ENCODE assay signal across 24 cellular contexts in the genomic region with DNA sequence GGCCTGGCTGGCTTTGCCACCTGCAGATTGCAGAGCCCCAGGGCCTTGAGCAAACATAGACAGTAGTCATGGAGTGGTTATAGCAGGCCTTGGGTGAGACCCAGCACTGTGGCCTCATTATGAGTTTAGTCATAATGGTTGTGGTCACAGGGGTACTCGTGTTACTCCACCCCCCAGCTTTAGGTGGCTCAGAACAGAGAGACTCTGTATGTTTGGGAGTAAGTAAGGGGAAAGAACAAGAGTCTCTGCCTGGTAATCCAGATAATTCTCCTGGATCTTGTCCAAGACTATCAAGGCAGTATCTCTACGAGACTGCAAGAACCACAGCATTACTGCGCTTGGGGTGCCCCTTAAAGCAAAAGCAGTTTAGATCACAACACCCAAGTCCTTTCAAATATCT.
A peak's percentile ranks its signal among the peaks of the same experiment; 100 is the strongest.
DNase-seq lines count a peak whose midpoint lies in the region; ATAC-seq and TF ChIP-seq lines count a peak whose summit lies in the region.
"Had no signal": no experiment of that assay in that cellular context is flagged by ENCODE, and none has a peak within 500 bp of the region (broad histone marks: within the 10 kb centered on the region; RNA-seq: fewer than 3 reads in every experiment).

No MANE protein-coding gene starts in this region.

- no peaks in the 10 kb centered on the region for H3K4me1 Mint-ChIP-seq in activated T-cell treated with anti-CD3 and anti-CD28 coated beads, Interleukin-2, amount 50 U/mL, for 24 hours (ENCODE audit: low read depth)
- no peaks in the 10 kb centered on the region for H3K4me1 Mint-ChIP-seq in stimulated activated naive B cell treated with anti-CD40 and anti-IgM and Interleukin-4, amounts not matched to agents 10 μg/mL and 1 μg/mL and 100 μg/mL, for 72 hours
- no peaks in the 10 kb centered on the region for H3K4me1 Mint-ChIP-seq in activated CD8-positive, alpha-beta memory T cell treated with anti-CD3 and anti-CD28 coated beads, Interleukin-2, amount 10 ng/mL, durations not matched to agents 7 days and 5 days
- H3K4me1 Mint-ChIP-seq: activated CD4-positive, alpha-beta memory T cell treated with anti-CD3 and anti-CD28 coated beads, Interleukin-2, amount 10 ng/mL, durations not matched to agents 7 days and 5 days; endodermal cell; IgD-negative memory B cell had no signal

- no peaks in the 10 kb centered on the region for H3K9me1 ChIP-seq in IMR-90 (ENCODE audit: insufficient read depth, low read length)

- H3K4ac ChIP-seq in IMR-90 (ENCODE audit: low read depth, low read length): no peak overlapping the region

- dilution Hi-C loops in IMR-90 (cut with HindIII; ENCODE audit: low sequenced_read_pairs, unreplicated experiment): no loop called here

- intact Hi-C loops in IMR-90 (cut with micrococcal nuclease): no loop called here

- H3K9me3 ChIP-seq in IMR-90 (ENCODE audit: control insufficient read depth, insufficient read depth, low read length): no peaks in the 10 kb centered on the region
- H3K9me3 ChIP-seq: adrenal gland, esophagus squamous epithelium, ovary, right atrium auricular region, transverse colon had no signal

- H4K8ac ChIP-seq in IMR-90 (ENCODE audit: low read depth in 2 of 2, low read length in 2 of 2): no peak overlapping the region

- H3K4me3 Mint-ChIP-seq in activated T-cell treated with anti-CD3 and anti-CD28 coated beads, Interleukin-2, amount 50 U/mL, for 24 hours: no peak overlapping the region
- H3K4me3 Mint-ChIP-seq in stimulated activated naive B cell treated with anti-CD40 and anti-IgM and Interleukin-4, amounts not matched to agents 10 μg/mL and 1 μg/mL and 100 μg/mL, for 72 hours: no peak overlapping the region
- no peak overlapping the region for H3K4me3 Mint-ChIP-seq in activated CD8-positive, alpha-beta memory T cell treated with anti-CD3 and anti-CD28 coated beads, Interleukin-2, amount 10 ng/mL, durations not matched to agents 7 days and 5 days
- H3K4me3 Mint-ChIP-seq: activated CD4-positive, alpha-beta memory T cell treated with anti-CD3 and anti-CD28 coated beads, Interleukin-2, amount 10 ng/mL, durations not matched to agents 7 days and 5 days; endodermal cell; IgD-negative memory B cell; nephron; T-helper 2 cell treated with Interferon-gamma antibody and Interleukin-4, amounts not matched to agents 5 μg/mL and 100 μg/mL, for 36 hours had no signal

- H3K4me3 ChIP-seq in IMR-90 (ENCODE audit: insufficient read depth, low read depth, low read length): no peak overlapping the region
- H3K4me3 ChIP-seq: adrenal gland, esophagus squamous epithelium, ovary, right atrium auricular region, transverse colon had no signal

- no peak overlapping the region for H3K23ac ChIP-seq in IMR-90 (ENCODE audit: low read depth, low read length)

- H3K4me1 ChIP-seq in IMR-90 (ENCODE audit: control insufficient read depth, insufficient read depth, low read length): no peaks in the 10 kb centered on the region
- H3K4me1 ChIP-seq: esophagus squamous epithelium, right atrium auricular region, transverse colon had no signal

- H4K20me1 ChIP-seq in IMR-90 (ENCODE audit: insufficient read depth, low read length): no peaks in the 10 kb centered on the region

- H2BK15ac ChIP-seq in IMR-90 (ENCODE audit: low read depth, low read length): no peak overlapping the region

- no peak overlapping the region for H2BK20ac ChIP-seq in IMR-90 (ENCODE audit: low read depth, low read length)

- no peak overlapping the region for H2AK5ac ChIP-seq in IMR-90 (ENCODE audit: low read depth, low read length)

- no peak overlapping the region for H2AFZ ChIP-seq in IMR-90 (replicated peaks; ENCODE audit: low read length, poor library complexity)

- no peak overlapping the region for H2BK5ac ChIP-seq in IMR-90 (ENCODE audit: low read depth, low read length, poor library complexity, severe bottlenecking)

- H3K36me3 ChIP-seq in IMR-90 (ENCODE audit: control insufficient read depth, insufficient read depth, low read length): no peaks in the 10 kb centered on the region
- H3K36me3 ChIP-seq: adrenal gland, esophagus squamous epithelium, ovary, right atrium auricular region, transverse colon had no signal

- H3K18ac ChIP-seq in IMR-90 (ENCODE audit: low read depth, low read length): no peak overlapping the region

- H3K56ac ChIP-seq in IMR-90 (ENCODE audit: extremely low read depth, insufficient read depth, low read length): no peak overlapping the region

- H3K27me3 ChIP-seq in IMR-90 (ENCODE audit: control insufficient read depth, insufficient read depth, low read length): no peaks in the 10 kb centered on the region
- H3K27me3 ChIP-seq: adrenal gland, esophagus squamous epithelium, ovary, right atrium auricular region, transverse colon had no signal

- no CpG with 5 or more reads among the region's 3 CpGs for WGBS in IMR-90 (ENCODE audit: extremely low coverage in 2 of 2, insufficient read length in 1 of 2), 2 experiments

- no peak overlapping the region for H3K27ac ChIP-seq in IMR-90 (ENCODE audit: insufficient read depth, low read length)
- H3K27ac ChIP-seq: adrenal gland, esophagus squamous epithelium, ovary, right atrium auricular region, RWPE1, transverse colon had no signal

- CTCF ChIA-PET in IMR-90 (lab: Yijun Ruan, JAX): no interaction called here
- CTCF ChIA-PET in activated CD8-positive, alpha-beta memory T cell treated with anti-CD3 and anti-CD28 coated beads, Interleukin-2, amount 10 ng/mL, durations not matched to agents 7 days and 5 days (lab: Charles Lee): no interaction called here

- DNase-seq in Daoy (ENCODE audit: low read depth) (peak; percentile 78), IMR-90 (peak; percentile 20), T1000 (lab: John Stamatoyannopoulos, UW) (peak; percentile 46), glomerular visceral epithelial cell (ENCODE audit: extremely low spot score) (peak; percentile 15)
- DNase-seq in activated T-cell treated with anti-CD3 and anti-CD28 coated beads, Interleukin-2, amount 50 U/mL, for 24 hours: no peak
- no peak for DNase-seq in stimulated activated naive B cell treated with anti-CD40 and anti-IgM and Interleukin-4, amounts not matched to agents 10 μg/mL and 1 μg/mL and 100 μg/mL, for 72 hours
- no peak for DNase-seq in activated CD8-positive, alpha-beta memory T cell treated with anti-CD3 and anti-CD28 coated beads, Interleukin-2, amount 10 ng/mL, durations not matched to agents 7 days and 5 days
- DNase-seq: activated CD4-positive, alpha-beta memory T cell treated with anti-CD3 and anti-CD28 coated beads, Interleukin-2, amount 10 ng/mL, durations not matched to agents 7 days and 5 days; activated naive CD4-positive, alpha-beta T cell; adrenal gland; cortex of kidney; endodermal cell; esophagus squamous epithelium; NCI-H1436 treated with DMSO at 0.1 percent for 48 hours; NCI-H2171 treated with DMSO at 0.1 percent for 48 hours; NCI-H524 treated with DMSO at 0.1 percent for 48 hours; ovary; transverse colon had no signal

- no peaks in the 10 kb centered on the region for H3K79me1 ChIP-seq in IMR-90 (ENCODE audit: low read depth in 1 of 2, low read length in 2 of 2)

- no peak overlapping the region for H4K91ac ChIP-seq in IMR-90 (ENCODE audit: insufficient read depth, low read depth, low read length)

- H3K9me3 Mint-ChIP-seq in activated T-cell treated with anti-CD3 and anti-CD28 coated beads, Interleukin-2, amount 50 U/mL, for 24 hours: no peaks in the 10 kb centered on the region
- H3K9me3 Mint-ChIP-seq in stimulated activated naive B cell treated with anti-CD40 and anti-IgM and Interleukin-4, amounts not matched to agents 10 μg/mL and 1 μg/mL and 100 μg/mL, for 72 hours: no peaks in the 10 kb centered on the region
- no peaks in the 10 kb centered on the region for H3K9me3 Mint-ChIP-seq in activated CD8-positive, alpha-beta memory T cell treated with anti-CD3 and anti-CD28 coated beads, Interleukin-2, amount 10 ng/mL, durations not matched to agents 7 days and 5 days (ENCODE audit: low read depth)
- H3K9me3 Mint-ChIP-seq: activated CD4-positive, alpha-beta memory T cell treated with anti-CD3 and anti-CD28 coated beads, Interleukin-2, amount 10 ng/mL, durations not matched to agents 7 days and 5 days; endodermal cell; IgD-negative memory B cell; nephron; T-helper 2 cell treated with Interferon-gamma antibody and Interleukin-4, amounts not matched to agents 5 μg/mL and 100 μg/mL, for 36 hours had no signal

- no peaks in the 10 kb centered on the region for H3K36me3 Mint-ChIP-seq in activated T-cell treated with anti-CD3 and anti-CD28 coated beads, Interleukin-2, amount 50 U/mL, for 24 hours (ENCODE audit: low read depth)
- peaks cover 0 to 4% of the 10 kb centered on the region in 2 donors for H3K36me3 Mint-ChIP-seq in stimulated activated naive B cell treated with anti-CD40 and anti-IgM and Interleukin-4, amounts not matched to agents 10 μg/mL and 1 μg/mL and 100 μg/mL, for 72 hours
- H3K36me3 Mint-ChIP-seq in activated CD8-positive, alpha-beta memory T cell treated with anti-CD3 and anti-CD28 coated beads, Interleukin-2, amount 10 ng/mL, durations not matched to agents 7 days and 5 days: no peaks in the 10 kb centered on the region

- H4K5ac ChIP-seq in IMR-90 (ENCODE audit: low read depth, low read length): no peak overlapping the region

- POLR2A ChIA-PET in IMR-90 (lab: Charles Lee; ENCODE audit: unreplicated experiment): no interaction called here

- no peaks in the 10 kb centered on the region for H3K27me3 Mint-ChIP-seq in activated T-cell treated with anti-CD3 and anti-CD28 coated beads, Interleukin-2, amount 50 U/mL, for 24 hours
- H3K27me3 Mint-ChIP-seq in stimulated activated naive B cell treated with anti-CD40 and anti-IgM and Interleukin-4, amounts not matched to agents 10 μg/mL and 1 μg/mL and 100 μg/mL, for 72 hours: no peaks in the 10 kb centered on the region
- H3K27me3 Mint-ChIP-seq in activated CD8-positive, alpha-beta memory T cell treated with anti-CD3 and anti-CD28 coated beads, Interleukin-2, amount 10 ng/mL, durations not matched to agents 7 days and 5 days: no peaks in the 10 kb centered on the region
- H3K27me3 Mint-ChIP-seq: activated CD4-positive, alpha-beta memory T cell treated with anti-CD3 and anti-CD28 coated beads, Interleukin-2, amount 10 ng/mL, durations not matched to agents 7 days and 5 days had no signal

- no peak overlapping the region for H3K27ac Mint-ChIP-seq in activated T-cell treated with anti-CD3 and anti-CD28 coated beads, Interleukin-2, amount 50 U/mL, for 24 hours
- H3K27ac Mint-ChIP-seq in stimulated activated naive B cell treated with anti-CD40 and anti-IgM and Interleukin-4, amounts not matched to agents 10 μg/mL and 1 μg/mL and 100 μg/mL, for 72 hours: no peak overlapping the region
- H3K27ac Mint-ChIP-seq in activated CD8-positive, alpha-beta memory T cell treated with anti-CD3 and anti-CD28 coated beads, Interleukin-2, amount 10 ng/mL, durations not matched to agents 7 days and 5 days: no peak overlapping the region
- H3K27ac Mint-ChIP-seq: activated CD4-positive, alpha-beta memory T cell treated with anti-CD3 and anti-CD28 coated beads, Interleukin-2, amount 10 ng/mL, durations not matched to agents 7 days and 5 days; endodermal cell; IgD-negative memory B cell; nephron; T-helper 2 cell treated with Interferon-gamma antibody and Interleukin-4, amounts not matched to agents 5 μg/mL and 100 μg/mL, for 36 hours had no signal

- no peak for TF ChIP-seq CTCF in IMR-90 (conservative IDR thresholded peaks at IDR 0.05; ENCODE audit: low read depth, low read length)

- no peak for TF ChIP-seq RAD21 in IMR-90 (IDR thresholded peaks at IDR 0.05; ENCODE audit: low read length)

- in situ Hi-C loops in IMR-90 (cut with MboI; ENCODE audit: low sequenced_read_pairs): no loop called here

- no peak overlapping the region for H3K9ac ChIP-seq in IMR-90 (ENCODE audit: low read depth, low read length)

- no peak overlapping the region for H2BK120ac ChIP-seq in IMR-90 (ENCODE audit: low read depth, low read length)

- TF ChIP-seq POLR2A in IMR-90 (IDR thresholded peaks at IDR 0.05; ENCODE audit: low read depth, low read length): no peak

- H3K14ac ChIP-seq in IMR-90 (replicated peaks; ENCODE audit: low read depth, low read length): no peak overlapping the region

- H2AK9ac ChIP-seq in IMR-90 (replicated peaks; ENCODE audit: low read depth, low read length, poor library complexity): no peak overlapping the region

- H3K4me2 ChIP-seq in IMR-90 (ENCODE audit: low read depth, low read length): no peak overlapping the region

- no TSS peak for BruUV-seq in IMR-90 (replicated peaks; lab: Mats Ljungman, UMichigan)

- ATAC-seq in IMR-90 (ENCODE audit: low read depth): no peak
- no peak for ATAC-seq in GM19023 (IDR thresholded peaks at IDR 0.05; ENCODE audit: unreplicated experiment)
- no peak for ATAC-seq in stimulated activated naive B cell treated with anti-CD40 and anti-IgM and Interleukin-4, amounts not matched to agents 10 μg/mL and 1 μg/mL and 100 μg/mL, for 72 hours (replicated peaks)
- ATAC-seq in activated CD8-positive, alpha-beta memory T cell treated with anti-CD3 and anti-CD28 coated beads, Interleukin-2, amount 10 ng/mL, durations not matched to agents 7 days and 5 days: no peak

Comparison
In these comparisons a context has a peak if more than half of its experiments do, and no peak if none do; other contexts are left out.
1. DNase-seq: peak in Daoy (single experiment), IMR-90 (single experiment), T1000 (single experiment) and glomerular visceral epithelial cell (single experiment); none in activated T-cell treated with anti-CD3 and anti-CD28 coated beads, Interleukin-2, amount 50 U/mL, for 24 hours (single experiment), stimulated activated naive B cell treated with anti-CD40 and anti-IgM and Interleukin-4, amounts not matched to agents 10 μg/mL and 1 μg/mL and 100 μg/mL, for 72 hours (single experiment) and activated CD8-positive, alpha-beta memory T cell treated with anti-CD3 and anti-CD28 coated beads, Interleukin-2, amount 10 ng/mL, durations not matched to agents 7 days and 5 days (single experiment).